In the genomic region with DNA sequence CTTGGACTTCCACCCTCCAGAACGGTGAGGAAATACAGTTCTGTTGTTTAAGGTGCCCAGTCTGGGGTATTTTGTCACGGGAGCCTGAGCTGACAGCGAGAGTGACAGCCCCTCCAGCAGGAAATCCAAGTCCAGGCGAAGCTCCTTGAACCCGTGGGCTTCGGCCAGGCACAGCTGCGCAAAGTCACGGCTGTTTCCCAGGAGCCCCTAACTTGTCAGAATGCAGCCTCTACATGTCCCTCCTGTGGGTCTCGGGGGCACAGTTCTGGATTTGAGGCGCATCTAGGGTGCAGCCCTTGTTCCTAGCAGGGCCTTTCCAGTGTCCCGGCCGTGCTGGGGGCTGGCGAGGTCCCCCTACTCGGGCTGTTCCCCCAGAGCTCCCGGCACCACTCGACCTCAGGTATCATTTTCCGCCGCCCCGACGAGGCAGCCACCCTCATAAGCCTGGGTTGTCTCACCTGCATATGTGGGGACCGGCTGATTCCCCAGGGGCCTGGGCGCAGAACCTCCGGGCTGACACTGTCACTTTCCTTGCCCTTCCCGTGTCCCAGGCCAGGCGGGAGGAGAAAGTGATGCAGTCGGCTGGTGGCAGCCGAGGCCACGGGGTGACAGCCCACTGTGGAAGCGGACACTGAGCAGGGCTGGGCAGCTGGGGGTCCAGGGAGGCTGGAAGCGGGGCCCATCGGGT, we compare ENCODE assay signal across 24 cellular contexts. TPM values are rescaled to one million over a fixed set of nuclear protein-coding genes. Genes with fewer than 3 reads are reported as not detected.
"Had no signal": no experiment of that assay in that cellular context is flagged by ENCODE, and none has a peak within 500 bp of the region (broad histone marks: within the 10 kb centered on the region; RNA-seq: fewer than 3 reads in every experiment).

No MANE protein-coding gene starts in this region.

- H3K27ac ChIP-seq: HL-60, RWPE1, SJCRH30 had no signal

- H3K4me1 Mint-ChIP-seq: T-cell had no signal

- H3K4me3 Mint-ChIP-seq: T-cell had no signal

- H3K27ac Mint-ChIP-seq: T-cell had no signal

- H3K4me3 ChIP-seq: SJCRH30 had no signal

- ATAC-seq: Panc1, PC-3, SK-N-SH treated with all-trans-retinoic acid at 6 μM for 48 hours, T-cell had no signal

- H3K36me3 ChIP-seq: SJCRH30 had no signal

- DNase-seq: KBM-7; MV-4-11; NCI-H1048; NCI-H1436 treated with DMSO at 0.1 percent for 48 hours; NCI-H1694; NCI-H187 treated with DMSO at 0.1 percent for 48 hours; NCI-H2107; NCI-H226; NCI-H446 treated with DMSO at 0.1 percent for 48 hours; NCI-H510A treated with DMSO at 0.1 percent for 48 hours; NCI-H526; NCI-H82; NK-92 treated with Interleukin-12 subunit alpha and Interleukin-12 subunit beta, amount 100 ng/mL, for 24 hours; PC-3; SHP77 treated with DMSO at 0.1 percent for 48 hours; SJCRH30; T-cell had no signal

- H3K27me3 Mint-ChIP-seq: T-cell had no signal

- H3K36me3 Mint-ChIP-seq: T-cell had no signal

RNA-seq across cellular contexts. Expression of a gene that starts 4.5 kb away (rescaled TPM):
- total RNA-seq: LHCN-M2, MCF 10A, OCI-LY7, PC-3, SJCRH30 had no signal

RNA-seq across cellular contexts. Expression of a gene that starts 5.2 kb away (rescaled TPM):
- total RNA-seq: LHCN-M2, MCF 10A, OCI-LY7, PC-3, SJCRH30, T-cell had no signal

RNA-seq across cellular contexts. Expression of a gene that starts 10.8 kb away (rescaled TPM):
- total RNA-seq: LHCN-M2, MCF 10A, OCI-LY7, PC-3, SJCRH30 had no signal

RNA-seq across cellular contexts. Expression of a gene that starts 10.8 kb away (rescaled TPM):
- total RNA-seq: LHCN-M2, MCF 10A, OCI-LY7, PC-3, SJCRH30, T-cell had no signal
